Comparison of ENCODE assay signal across 28 cellular contexts in genomic region chr11:70819022-70819421, GRCh38.
"Had no signal": no experiment of that assay in that cellular context is flagged by ENCODE, and none has a peak within 500 bp of the region (broad histone marks: within the 10 kb centered on the region; RNA-seq: fewer than 3 reads in every experiment).

No MANE protein-coding gene starts in this region.

- ATAC-seq: naive thymus-derived CD8-positive, alpha-beta T cell; natural killer cell treated with Interleukin-12 subunit alpha and Interleukin-12 subunit beta and Interleukin-15 and Interleukin-18, amount 100 ng/mL, for 72 hours; pancreas; right cardiac atrium; right lobe of liver; stimulated activated memory B cell treated with anti-CD40 and anti-IgM and Interleukin-4, amounts not matched to agents 10 μg/mL and 1 μg/mL and 100 μg/mL, for 72 hours; stimulated activated naive CD8-positive, alpha-beta T cell treated with anti-CD3 and anti-CD28 coated beads, Interleukin-15, amount 100 ng/mL, for 72 hours; stimulated activated naive CD8-positive, alpha-beta T cell treated with anti-CD3 and anti-CD28 coated beads, Interleukin-15, Interleukin-2, amounts not matched to agents 100 U/mL and 50 U/mL, for 24 hours; upper lobe of right lung had no signal

- H3K36me3 ChIP-seq: pancreas, prostate gland, right lobe of liver, sigmoid colon, spleen, suprapubic skin, tibial artery, transverse colon, upper lobe of right lung, uterus had no signal

- H3K27me3 ChIP-seq: pancreas, right lobe of liver, testis, transverse colon, uterus had no signal

- H3K4me1 ChIP-seq: pancreas, prostate gland, right lobe of liver, suprapubic skin, testis, tibial artery, transverse colon, upper lobe of right lung, uterus had no signal

- H3K27ac ChIP-seq: pancreas, prostate gland, right lobe of liver, sigmoid colon, spleen, suprapubic skin, testis, tibial artery, transverse colon, upper lobe of right lung, uterus had no signal

- H3K4me3 ChIP-seq: pancreas, prostate gland, right lobe of liver, sigmoid colon, spleen, suprapubic skin, testis, tibial artery, transverse colon, upper lobe of right lung, uterus had no signal

- DNase-seq: naive B cell; naive thymus-derived CD8-positive, alpha-beta T cell; nephron progenitor cell; occipital lobe; right lobe of liver; sigmoid colon; small intestine; spleen; stimulated activated CD4-positive, alpha-beta T cell treated with anti-CD3 and anti-CD28 coated beads, Interleukin-12 subunit alpha, Interleukin-12 subunit beta, amount 100 ng/mL, for 4 hours; stimulated activated CD4-positive, alpha-beta T cell treated with anti-CD3 and anti-CD28 coated beads, Interleukin-1b, Interleukin-23, amount 100 ng/mL, for 48 hours; stimulated activated CD4-positive, alpha-beta T cell treated with anti-CD3 and anti-CD28 coated beads, Interleukin-4, amount 100 ng/mL, for 1 hour; stimulated activated CD4-positive, alpha-beta T cell treated with anti-CD3 and anti-CD28 coated beads, Interleukin-4, amount 100 ng/mL, for 4 hours; stimulated activated CD8-positive, alpha-beta memory T cell treated with anti-CD3 and anti-CD28 coated beads, Interleukin-4, amount 100 ng/mL, for 48 hours; stimulated activated naive CD4-positive, alpha-beta T cell; stimulated activated naive CD8-positive, alpha-beta T cell treated with anti-CD3 and anti-CD28 coated beads, Interleukin-15, amount 100 ng/mL, for 72 hours; stimulated activated naive CD8-positive, alpha-beta T cell treated with anti-CD3 and anti-CD28 coated beads, Interleukin-15, Interleukin-2, amounts not matched to agents 100 U/mL and 50 U/mL, for 24 hours; substantia nigra; testis; tibial artery; transverse colon; upper lobe of right lung; uterus had no signal

- H3K9me3 ChIP-seq: pancreas, prostate gland, right lobe of liver, sigmoid colon, spleen, suprapubic skin, testis, tibial artery, transverse colon, upper lobe of right lung, uterus had no signal
